ENCODE assay signal across 8 cellular contexts in the genomic region with DNA sequence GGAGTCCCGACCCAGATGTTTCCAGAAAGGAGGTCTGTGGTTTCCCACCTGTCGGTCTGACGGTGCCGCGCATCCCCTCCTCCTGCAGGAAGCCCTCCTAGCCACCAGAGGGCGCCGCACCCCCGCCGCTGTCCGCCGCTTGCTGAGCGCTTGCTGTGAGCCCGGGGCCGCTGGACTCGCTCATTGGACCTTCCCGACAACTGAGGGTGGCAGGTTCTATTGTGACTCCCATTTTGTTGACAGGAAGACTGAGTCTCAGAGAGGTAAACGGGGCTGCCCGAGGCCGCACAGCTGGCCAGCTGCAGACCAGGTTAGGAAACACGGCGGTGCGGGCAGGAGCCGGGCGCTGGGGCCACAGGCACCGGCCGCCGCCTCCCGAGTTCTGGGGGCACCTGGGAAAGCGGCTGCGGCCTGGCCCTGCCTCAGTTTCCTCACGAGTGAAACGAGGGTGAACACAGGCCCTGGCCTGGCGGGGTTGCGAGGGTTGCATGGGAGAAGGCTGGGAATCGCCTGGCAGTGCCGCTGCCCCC.
DNase-seq lines count a peak whose midpoint lies in the region; ATAC-seq and TF ChIP-seq lines count a peak whose summit lies in the region.

No MANE protein-coding gene starts in this region.

- H3K4me1 Mint-ChIP-seq in osteocyte (ENCODE audit: unreplicated experiment) (peaks cover 15% of the 10 kb centered on the region), type B pancreatic cell (ENCODE audit: unreplicated experiment) (peaks cover 61% of the 10 kb centered on the region)

- ATAC-seq in HG03025 (IDR thresholded peaks at IDR 0.05; ENCODE audit: low FRiP score, unreplicated experiment) (no peak), GM19023 (IDR thresholded peaks at IDR 0.05; ENCODE audit: unreplicated experiment) (no peak)

- H3K4me3 Mint-ChIP-seq in osteocyte (ENCODE audit: unreplicated experiment) (no peak overlapping the region), type B pancreatic cell (no peak overlapping the region)

- H3K9me3 ChIP-seq in NT2/D1 (ENCODE audit: insufficient read depth, low read length) (no peaks in the 10 kb centered on the region; the same call in 1 of the 2 replicates), fibroblast of lung (ENCODE audit: control insufficient read depth, insufficient read depth, low read depth, low read length) (no peaks in the 10 kb centered on the region)

- DNase-seq in NT2/D1 (ENCODE audit: low read depth, low spot score), result peak; percentile 48
- peak; percentile 82 for DNase-seq in activated T-cell treated with anti-CD3 and anti-CD28 coated beads for 48 hours (ENCODE audit: low read depth)
- peak in 1 of 2 donors; percentile 29 for DNase-seq in fibroblast of lung (ENCODE audit: low read depth in 2 of 2)
- DNase-seq in osteocyte (ENCODE audit: extremely low spot score, unreplicated experiment), result peak; percentile 90
- DNase-seq in type B pancreatic cell (ENCODE audit: extremely low spot score, unreplicated experiment), result no peak

- H3K9me3 Mint-ChIP-seq in osteocyte (ENCODE audit: unreplicated experiment) (no peaks in the 10 kb centered on the region), type B pancreatic cell (no peaks in the 10 kb centered on the region)

- H3K4me3 ChIP-seq in NT2/D1 (ENCODE audit: insufficient read length, low read depth) (no peak overlapping the region), fibroblast of lung (replicated peaks in 1 of 4; ENCODE audit: control extremely low read depth in 1 of 4, insufficient read depth in 1 of 4, low read depth in 3 of 4, low read length in 4 of 4) (no peak overlapping the region)

- peak; percentile 92 for TF ChIP-seq CTCF in GM12872 (IDR thresholded peaks at IDR 0.05; ENCODE audit: insufficient read depth, low read depth, low read length)
- TF ChIP-seq CTCF in fibroblast of lung (conservative IDR thresholded peaks at IDR 0.05 in 1 of 2, IDR thresholded peaks at IDR 0.05 in 1 of 2; ENCODE audit: low read depth in 1 of 2, low read length in 2 of 2), result peak; percentile 34 to 48
- TF ChIP-seq CTCF in osteocyte (IDR thresholded peaks at IDR 0.05), result peak; percentile 91
- TF ChIP-seq CTCF in type B pancreatic cell (conservative IDR thresholded peaks at IDR 0.05), result peak; percentile 99

- no peaks in the 10 kb centered on the region for H3K27me3 Mint-ChIP-seq in osteocyte (ENCODE audit: unreplicated experiment)
- H3K27me3 Mint-ChIP-seq in type B pancreatic cell, result peaks cover 3% of the 10 kb centered on the region

- H3K27ac Mint-ChIP-seq in osteocyte (ENCODE audit: unreplicated experiment) (no peak overlapping the region), type B pancreatic cell (no peak overlapping the region)

- no peaks in the 10 kb centered on the region for H3K36me3 Mint-ChIP-seq in osteocyte (ENCODE audit: unreplicated experiment)
- H3K36me3 Mint-ChIP-seq in type B pancreatic cell, result no peaks in the 10 kb centered on the region

- no peak overlapping the region for H3K27ac ChIP-seq in fibroblast of lung (ENCODE audit: insufficient read depth, low read length)

- H3K9ac ChIP-seq in NT2/D1 (ENCODE audit: insufficient read length, low read depth), result peak overlapping the region; percentile 37
- no peak overlapping the region for H3K9ac ChIP-seq in fibroblast of lung (ENCODE audit: insufficient read depth, low read length)

- peaks cover 5% of the 10 kb centered on the region for H3K36me3 ChIP-seq in NT2/D1 (ENCODE audit: insufficient read depth, insufficient read length, low read length)
- no peaks in the 10 kb centered on the region for H3K36me3 ChIP-seq in fibroblast of lung (ENCODE audit: control insufficient read depth, insufficient read depth, low read length)

- H3K27me3 ChIP-seq in NT2/D1 (ENCODE audit: insufficient read depth, insufficient read length) (peaks cover 9% of the 10 kb centered on the region), fibroblast of lung (ENCODE audit: control insufficient read depth, insufficient read depth, low read length) (no peaks in the 10 kb centered on the region)

- H3K4me2 ChIP-seq in fibroblast of lung (ENCODE audit: extremely low read depth, insufficient read depth, low read length), result no peak overlapping the region

- H2AFZ ChIP-seq in fibroblast of lung (ENCODE audit: low read length), result no peak overlapping the region

- no peaks in the 10 kb centered on the region for H4K20me1 ChIP-seq in fibroblast of lung (ENCODE audit: control insufficient read depth, extremely low read depth, insufficient read depth, low read length)

- no peaks in the 10 kb centered on the region for H3K79me2 ChIP-seq in fibroblast of lung (ENCODE audit: control insufficient read depth, insufficient read depth, low read length)

- peaks cover 32% of the 10 kb centered on the region for H3K4me1 ChIP-seq in NT2/D1 (ENCODE audit: insufficient read depth, insufficient read length)
- no peaks in the 10 kb centered on the region for H3K4me1 ChIP-seq in fibroblast of lung (ENCODE audit: control insufficient read depth, extremely low read depth, insufficient read depth, low read length)

Comparison
In these comparisons a context has a peak if more than half of its experiments do, and no peak if none do; other contexts are left out.
1. CTCF ChIP-seq: peak in every context shown above with its lines; median percentile 99 in type B pancreatic cell; 92 in GM12872; 91 in osteocyte; 41 in fibroblast of lung.